Comparison of ENCODE assay signal across 9 cellular contexts in genomic region chr13:75416327-75417005, GRCh38.
A peak's percentile ranks its signal among the peaks of the same experiment; 100 is the strongest.
DNase-seq lines count a peak whose midpoint lies in the region; ATAC-seq and TF ChIP-seq lines count a peak whose summit lies in the region.
"Had no signal": no experiment of that assay in that cellular context is flagged by ENCODE, and none has a peak within 500 bp of the region (broad histone marks: within the 10 kb centered on the region; RNA-seq: fewer than 3 reads in every experiment).

No MANE protein-coding gene starts in this region.

- DNase-seq in Calu3 (no peak), esophagus muscularis mucosa (ENCODE audit: extremely low spot score) (no peak), T1000 (lab: John Stamatoyannopoulos, UW) (no peak), DMS53 (lab: John Stamatoyannopoulos, UW) (no peak), NCI-H524 treated with DMSO at 0.1 percent for 48 hours (lab: John Stamatoyannopoulos, UW) (no peak), HuH-7.5 (ENCODE audit: low spot score) (no peak)
- DNase-seq: KG1 had no signal

- H3K4me1 ChIP-seq in esophagus muscularis mucosa, result peaks cover 57 to 67% (median 61%) of the 10 kb centered on the region in 4 donors

- H3K27me3 Mint-ChIP-seq in Calu3 (ENCODE audit: unreplicated experiment), result no peaks in the 10 kb centered on the region

- TF ChIP-seq CTCF in Calu3 (IDR thresholded peaks at IDR 0.05; ENCODE audit: unreplicated experiment) (no peak), esophagus muscularis mucosa (IDR thresholded peaks at IDR 0.05) (no peak)

- 43% methylated on average over 6 of the region's 6 CpGs for WGBS in esophagus muscularis mucosa

- CTCF ChIA-PET in Calu3 (lab: Charles Lee), result interaction anchor here (1.2 kb wide), 1 partner anchor 13 kb away, joined by 5 read pairs; no protein-coding TSS in a partner anchor

- no peak for TF ChIP-seq POLR2A in esophagus muscularis mucosa (IDR thresholded peaks at IDR 0.05; ENCODE audit: low read depth)

- intact Hi-C loops in Calu3 (cut with micrococcal nuclease; ENCODE audit: unreplicated experiment), result no loop called here
- intact Hi-C loops in esophagus muscularis mucosa (cut with DNase I), result no loop called here

- peak overlapping the region; percentile 24 to 37 (median 32) for H3K27ac ChIP-seq in esophagus muscularis mucosa (replicated peaks in 1 of 4)

- H3K27me3 ChIP-seq in esophagus muscularis mucosa, result no peaks in the 10 kb centered on the region

- H3K9me3 ChIP-seq in esophagus muscularis mucosa, result no peaks in the 10 kb centered on the region

- no peaks in the 10 kb centered on the region for H3K36me3 ChIP-seq in esophagus muscularis mucosa

- H3K9me3 Mint-ChIP-seq in Calu3 (ENCODE audit: low read depth, unreplicated experiment), result no peaks in the 10 kb centered on the region

- H3K4me3 ChIP-seq in esophagus muscularis mucosa, result no peak overlapping the region

- H3K36me3 Mint-ChIP-seq in Calu3 (ENCODE audit: insufficient read depth, unreplicated experiment), result peaks cover 6% of the 10 kb centered on the region

- no peak for TF ChIP-seq EP300 in esophagus muscularis mucosa (IDR thresholded peaks at IDR 0.05)

- no TSS peak for BruUV-seq in Calu3 (replicated peaks; lab: Mats Ljungman, UMichigan)

- ATAC-seq in GM19043 (IDR thresholded peaks at IDR 0.05; ENCODE audit: low read depth, unreplicated experiment), result peak; percentile 62
- ATAC-seq in HG03039 (IDR thresholded peaks at IDR 0.05; ENCODE audit: unreplicated experiment), result peak; percentile 76

- peak overlapping the region; percentile 5 for H3K4me3 Mint-ChIP-seq in Calu3 (ENCODE audit: low read depth, unreplicated experiment)

- peak overlapping the region; percentile 27 for H3K27ac Mint-ChIP-seq in Calu3 (ENCODE audit: unreplicated experiment)

- peaks cover 18% of the 10 kb centered on the region for H3K4me1 Mint-ChIP-seq in Calu3 (ENCODE audit: low read depth, unreplicated experiment)
